In the genomic region with DNA sequence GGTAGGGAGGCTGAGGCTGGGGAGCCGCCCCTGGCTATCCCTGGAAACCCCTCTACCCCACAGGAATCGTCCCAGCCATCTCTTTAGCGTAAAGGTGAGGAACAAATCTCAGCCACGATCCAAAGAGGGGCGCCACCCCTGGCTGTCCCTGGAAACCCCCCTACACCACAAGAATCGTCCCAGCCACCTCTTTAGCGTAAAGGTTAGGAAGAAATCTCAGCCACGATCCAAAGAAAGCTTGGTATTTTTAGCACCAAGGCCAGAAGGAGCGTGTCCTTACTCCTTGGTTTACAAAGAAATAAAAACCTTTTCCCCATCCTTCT, we compare ENCODE assay signal across 8 cellular contexts. TPM values are rescaled to one million over a fixed set of nuclear protein-coding genes. Genes with fewer than 3 reads are reported as not detected.
A peak's percentile ranks its signal among the peaks of the same experiment; 100 is the strongest.
DNase-seq lines count a peak whose midpoint lies in the region; ATAC-seq and TF ChIP-seq lines count a peak whose summit lies in the region.

No MANE protein-coding gene starts in this region.

- no peak overlapping the region for H2AFZ ChIP-seq in OCI-LY1 (ENCODE audit: low read length)

- peaks cover under 1% of the 10 kb centered on the region for H3K4me1 ChIP-seq in BE2C
- H3K4me1 ChIP-seq in OCI-LY1 (ENCODE audit: insufficient read depth, low read length, severe bottlenecking) = peaks cover 32% of the 10 kb centered on the region

- H3K4me3 Mint-ChIP-seq in effector memory CD8-positive, alpha-beta T cell = no peak overlapping the region
- H3K4me3 Mint-ChIP-seq in neural crest cell = peak overlapping the region; percentile 95

- peak overlapping the region; percentile 49 for H3K4me3 ChIP-seq in BE2C (ENCODE audit: low read depth, low read length)
- peak overlapping the region; percentile 54 for H3K4me3 ChIP-seq in OCI-LY1 (ENCODE audit: low read depth, low read length, poor library complexity, severe bottlenecking)

- no peaks in the 10 kb centered on the region for H4K20me1 ChIP-seq in OCI-LY1 (ENCODE audit: insufficient read depth, low read length)

- H3K9me3 ChIP-seq in BE2C (no peaks in the 10 kb centered on the region), OCI-LY1 (ENCODE audit: low read length) (no peaks in the 10 kb centered on the region)

- no peaks in the 10 kb centered on the region for H3K36me3 ChIP-seq in BE2C
- H3K36me3 ChIP-seq in OCI-LY1 (ENCODE audit: insufficient read depth, low read length) = no peaks in the 10 kb centered on the region; the same call in 1 of the 2 replicates

- H3K79me2 ChIP-seq in OCI-LY1 (ENCODE audit: insufficient read depth, low read length) = peaks cover 31% of the 10 kb centered on the region

- H3K9ac ChIP-seq in OCI-LY1 (ENCODE audit: low read length) = peak overlapping the region; percentile 48; the same call in 1 of the 2 replicates

- peaks cover 36% of the 10 kb centered on the region in 2 donors for H3K4me1 Mint-ChIP-seq in effector memory CD8-positive, alpha-beta T cell (ENCODE audit: low read depth in 2 of 2)
- H3K4me1 Mint-ChIP-seq in neural crest cell = peaks cover 27% of the 10 kb centered on the region

- H3K4me2 ChIP-seq in OCI-LY1 (ENCODE audit: low read length) = peak overlapping the region; percentile 62

- ATAC-seq in effector memory CD8-positive, alpha-beta T cell (replicated peaks) = peak; percentile 2
- ATAC-seq in HG03442 (IDR thresholded peaks at IDR 0.05; ENCODE audit: unreplicated experiment) = no peak
- ATAC-seq in GM21515 (IDR thresholded peaks at IDR 0.05; ENCODE audit: unreplicated experiment) = no peak

- H3K27me3 Mint-ChIP-seq in effector memory CD8-positive, alpha-beta T cell = no peaks in the 10 kb centered on the region
- peaks cover 2% of the 10 kb centered on the region for H3K27me3 Mint-ChIP-seq in neural crest cell (ENCODE audit: low read depth)

- DNase-seq in BE2C (no peak), neural crest cell (ENCODE audit: low read depth, low spot score) (no peak), LoVo (ENCODE audit: low spot score) (no peak)
- no peak for DNase-seq in effector memory CD8-positive, alpha-beta T cell
- DNase-seq in stimulated activated CD8-positive, alpha-beta memory T cell treated with anti-CD3 and anti-CD28 coated beads, Interleukin-4, amount 100 ng/mL, for 48 hours = no peak

- peaks cover 23% of the 10 kb centered on the region for H3K36me3 Mint-ChIP-seq in effector memory CD8-positive, alpha-beta T cell (ENCODE audit: insufficient read depth)
- no peaks in the 10 kb centered on the region for H3K36me3 Mint-ChIP-seq in neural crest cell (ENCODE audit: low read depth)

- no peak overlapping the region for H3K27ac ChIP-seq in OCI-LY1 (ENCODE audit: low read depth, low read length, poor library complexity, severe bottlenecking)

- no peaks in the 10 kb centered on the region; the same call in 1 of the 2 replicates for H3F3A ChIP-seq in OCI-LY1 (ENCODE audit: insufficient read depth, low read length)

- no peaks in the 10 kb centered on the region for H3K9me2 ChIP-seq in OCI-LY1 (ENCODE audit: low read depth, low read length)

- TF ChIP-seq CTCF in BE2C (IDR thresholded peaks at IDR 0.05; ENCODE audit: low read depth, low read length) (no peak), OCI-LY1 (IDR thresholded peaks at IDR 0.05; ENCODE audit: low read length) (peak; percentile 33; the same call in 1 of the 2 replicates), neural crest cell (conservative IDR thresholded peaks at IDR 0.05) (no peak)

- no peaks in the 10 kb centered on the region for H3K9me3 Mint-ChIP-seq in effector memory CD8-positive, alpha-beta T cell
- H3K9me3 Mint-ChIP-seq in neural crest cell = no peaks in the 10 kb centered on the region

- H3K27me3 ChIP-seq in BE2C (no peaks in the 10 kb centered on the region), OCI-LY1 (ENCODE audit: insufficient read depth, low read length) (peaks cover 3% of the 10 kb centered on the region; the same call in 1 of the 2 replicates)

- peak overlapping the region in 1 of 2 donors; percentile 80 for H3K27ac Mint-ChIP-seq in effector memory CD8-positive, alpha-beta T cell
- H3K27ac Mint-ChIP-seq in neural crest cell (ENCODE audit: unreplicated experiment) = peak overlapping the region; percentile 98

RNA-seq across cellular contexts. Expression of a gene that starts 0.8 kb away (rescaled TPM):
- 29.9 TPM for polyA plus RNA-seq in BE2C (2012; ENCODE audit: insufficient read depth, insufficient read length, low read depth)
- 140 and 144 TPM in 2 replicates for total RNA-seq in neural crest cell

RNA-seq across cellular contexts. Expression of a gene that starts 45.0 kb away (rescaled TPM):
- polyA plus RNA-seq in BE2C (2012; ENCODE audit: insufficient read depth, insufficient read length, low read depth) = 55.6 TPM
- total RNA-seq in neural crest cell = 156 and 161 TPM in 2 replicates
